In the genomic region with DNA sequence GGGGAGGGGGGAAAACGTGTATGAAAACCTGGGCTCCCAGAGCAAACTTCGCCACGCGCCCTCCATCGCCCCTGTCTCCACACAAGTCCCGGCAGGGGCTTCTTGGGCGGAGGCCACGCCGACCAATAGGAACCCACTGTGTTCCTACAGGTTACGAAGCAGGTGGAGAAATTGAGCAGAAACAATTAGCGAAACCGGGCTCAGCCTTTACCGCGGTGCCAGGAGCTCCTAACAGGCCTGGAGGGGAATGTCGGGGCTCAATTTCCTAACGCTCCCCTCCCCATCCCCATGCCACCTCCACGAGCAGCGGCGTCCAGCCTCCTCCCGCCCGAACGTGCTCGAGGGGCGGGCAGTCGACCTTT, we compare ENCODE assay signal across 8 cellular contexts. TPM values are rescaled to one million over a fixed set of nuclear protein-coding genes. Genes with fewer than 3 reads are reported as not detected.
A peak's percentile ranks its signal among the peaks of the same experiment; 100 is the strongest.
DNase-seq lines count a peak whose midpoint lies in the region; ATAC-seq, FAIRE-seq and TF ChIP-seq lines count a peak whose summit lies in the region.

No MANE protein-coding gene starts in this region.

- H3K27ac ChIP-seq in esophagus (ENCODE audit: low read depth in 2 of 2, low read length in 1 of 2) (no peak overlapping the region), small intestine (ENCODE audit: low read depth in 1 of 2, low read length in 1 of 2) (no peak overlapping the region)

- H3K4me3 Mint-ChIP-seq in Calu3 (ENCODE audit: low read depth, unreplicated experiment) (peak overlapping the region; percentile 76), progenitor cell of endocrine pancreas (ENCODE audit: low read depth) (peak overlapping the region; percentile 85)

- H3K36me3 ChIP-seq in esophagus (ENCODE audit: control insufficient read depth in 2 of 2, insufficient read depth in 2 of 2, low read length in 1 of 2) = no peaks in the 10 kb centered on the region
- no peaks in the 10 kb centered on the region for H3K36me3 ChIP-seq in small intestine (ENCODE audit: control insufficient read depth in 2 of 2, insufficient read depth in 2 of 2, low read length in 2 of 2)

- peaks cover 9% of the 10 kb centered on the region for H3K4me1 Mint-ChIP-seq in Calu3 (ENCODE audit: low read depth, unreplicated experiment)
- peaks cover 14% of the 10 kb centered on the region for H3K4me1 Mint-ChIP-seq in progenitor cell of endocrine pancreas (ENCODE audit: low read depth)

- H3K4me1 ChIP-seq in esophagus (ENCODE audit: control insufficient read depth in 2 of 2, insufficient read depth in 2 of 2, low read length in 1 of 2) = peaks cover 9 to 11% of the 10 kb centered on the region in 2 donors
- no peaks in the 10 kb centered on the region for H3K4me1 ChIP-seq in small intestine (ENCODE audit: control insufficient read depth in 2 of 2, insufficient read depth in 1 of 2, low read depth in 1 of 2, low read length in 1 of 2)

- no peak overlapping the region for H3K27ac Mint-ChIP-seq in Calu3 (ENCODE audit: unreplicated experiment)
- peak overlapping the region; percentile 89 for H3K27ac Mint-ChIP-seq in progenitor cell of endocrine pancreas

- ATAC-seq in HG03521 (IDR thresholded peaks at IDR 0.05; ENCODE audit: unreplicated experiment) (no peak), GM18861 (IDR thresholded peaks at IDR 0.05; ENCODE audit: unreplicated experiment) (no peak), GM21576 (IDR thresholded peaks at IDR 0.05; ENCODE audit: unreplicated experiment) (no peak)

- H3K9me3 Mint-ChIP-seq in Calu3 (ENCODE audit: low read depth, unreplicated experiment) = no peaks in the 10 kb centered on the region
- H3K9me3 Mint-ChIP-seq in progenitor cell of endocrine pancreas (ENCODE audit: low read depth) = no peaks in the 10 kb centered on the region

- H3K27me3 Mint-ChIP-seq in Calu3 (ENCODE audit: unreplicated experiment) (peaks cover 34% of the 10 kb centered on the region), progenitor cell of endocrine pancreas (peaks cover 34% of the 10 kb centered on the region)

- H3K4me3 ChIP-seq in esophagus (ENCODE audit: low read depth in 1 of 2, low read length in 2 of 2) (peak overlapping the region; percentile 50), small intestine (ENCODE audit: low read depth in 1 of 2, low read length in 2 of 2) (peak overlapping the region in 1 of 2 donors; percentile 44)

- DNase-seq in Calu3 (no peak), NCI-H2171 (lab: John Stamatoyannopoulos, UW) (peak; percentile 21), progenitor cell of endocrine pancreas (ENCODE audit: low spot score, unreplicated experiment) (peak; percentile 12), small intestine (no peak)

- peaks cover 0 to 2% of the 10 kb centered on the region in 2 donors for H3K9me3 ChIP-seq in esophagus (ENCODE audit: control insufficient read depth in 2 of 2, insufficient read depth in 1 of 2, low read depth in 1 of 2, low read length in 1 of 2)
- no peaks in the 10 kb centered on the region for H3K9me3 ChIP-seq in small intestine (ENCODE audit: control insufficient read depth, low read depth)

- no peak for FAIRE-seq in small intestine (lab: Jason Lieb, UNC)

- BruUV-seq in Calu3 (replicated peaks; lab: Mats Ljungman, UMichigan) = no TSS peak

- TF ChIP-seq CTCF in Calu3 (IDR thresholded peaks at IDR 0.05; ENCODE audit: unreplicated experiment) (no peak), progenitor cell of endocrine pancreas (IDR thresholded peaks at IDR 0.05; ENCODE audit: unreplicated experiment) (no peak)

- 10 to 11% methylated on average over 25 of the region's 25 CpGs for WGBS in esophagus, 2 donors
- WGBS in small intestine, 3 donors = 2 to 13% (median 7%) methylated on average over 25 of the region's 25 CpGs

- CTCF ChIA-PET in Calu3 (lab: Charles Lee) = no interaction called here

- H3K27me3 ChIP-seq in esophagus (ENCODE audit: control insufficient read depth in 1 of 2, insufficient read depth in 2 of 2, low read length in 2 of 2) = no peaks in the 10 kb centered on the region
- H3K27me3 ChIP-seq in small intestine (ENCODE audit: control insufficient read depth in 2 of 2, insufficient read depth in 2 of 2, low read length in 2 of 2) = peaks cover 2 to 6% of the 10 kb centered on the region in 2 donors

- intact Hi-C loops in Calu3 (cut with micrococcal nuclease; ENCODE audit: unreplicated experiment) = no loop called here

- H3K36me3 Mint-ChIP-seq in Calu3 (ENCODE audit: insufficient read depth, unreplicated experiment) (peaks cover 16% of the 10 kb centered on the region), progenitor cell of endocrine pancreas (ENCODE audit: insufficient read depth) (no peaks in the 10 kb centered on the region)

RNA-seq across cellular contexts. Expression of gene KIT, which starts 0.6 kb away (rescaled TPM):
- total RNA-seq in Calu3 (2022) = not detected in 2 replicates
- 1 to 10 TPM in 1 of 2 donors, under 1 TPM in 1; 0.49 to 1.7 TPM for polyA plus RNA-seq in esophagus
- total RNA-seq in progenitor cell of endocrine pancreas = 20.7 and 20.9 TPM in 2 replicates
- 1 to 10 TPM in 1 of 3 donors, under 1 TPM in 2; 0.22 to 3.9 (median 0.54) TPM for polyA plus RNA-seq in small intestine

Comparison
In these comparisons a context has a peak if more than half of its experiments do, and no peak if none do; other contexts are left out.
1. DNase-seq: peak in NCI-H2171 (single experiment) and progenitor cell of endocrine pancreas (single experiment); none in Calu3 (single experiment) and small intestine (single experiment).
2. RNA of gene KIT, which starts 0.6 kb away (total RNA-seq): 20.7 to 20.9 TPM in progenitor cell of endocrine pancreas; not detected in Calu3; every median in the first group is over 10 times any median in the second.